In genomic region chr9:935348-935965, GRCh38 we compare ENCODE assay signal across 15 cellular contexts. TPM values are rescaled to one million over a fixed set of nuclear protein-coding genes. Genes with fewer than 3 reads are reported as not detected.
A peak's percentile ranks its signal among the peaks of the same experiment; 100 is the strongest.
DNase-seq lines count a peak whose midpoint lies in the region; ATAC-seq and TF ChIP-seq lines count a peak whose summit lies in the region.
"Had no signal": no experiment of that assay in that cellular context is flagged by ENCODE, and none has a peak within 500 bp of the region (broad histone marks: within the 10 kb centered on the region; RNA-seq: fewer than 3 reads in every experiment).

No MANE protein-coding gene starts in this region.

- POLR2A ChIA-PET in MCF 10A (lab: Yijun Ruan, JAX), result interaction anchor here (1.3 kb wide), 1 partner anchor 12 kb away, joined by 3 read pairs; no protein-coding TSS in a partner anchor
- POLR2A ChIA-PET in CD8-positive, alpha-beta memory T cell (lab: Charles Lee), result no interaction called here

- no peak for ATAC-seq in HG03354 (IDR thresholded peaks at IDR 0.05; ENCODE audit: poor library complexity, severe bottlenecking, unreplicated experiment)
- ATAC-seq: K562, Panc1 had no signal

- H3K36me3 Mint-ChIP-seq in MCF 10A (ENCODE audit: insufficient read depth, unreplicated experiment), result no peaks in the 10 kb centered on the region
- no peaks in the 10 kb centered on the region for H3K36me3 Mint-ChIP-seq in CD8-positive, alpha-beta memory T cell
- H3K36me3 Mint-ChIP-seq: activated naive CD4-positive, alpha-beta T cell treated with anti-CD3 and anti-CD28 coated beads, Interleukin-2, amount 10 ng/mL, durations not matched to agents 7 days and 5 days had no signal

- H3K4me1 Mint-ChIP-seq in MCF 10A (ENCODE audit: insufficient read depth, unreplicated experiment), result no peaks in the 10 kb centered on the region
- H3K4me1 Mint-ChIP-seq in CD8-positive, alpha-beta memory T cell, result no peaks in the 10 kb centered on the region
- H3K4me1 Mint-ChIP-seq: activated B cell treated with CpG ODN at 0.5 μM for 24 hours; activated naive CD4-positive, alpha-beta T cell treated with anti-CD3 and anti-CD28 coated beads, Interleukin-2, amount 10 ng/mL, durations not matched to agents 7 days and 5 days had no signal

- H3K27ac Mint-ChIP-seq in MCF 10A (ENCODE audit: low read depth, unreplicated experiment), result no peak overlapping the region
- H3K27ac Mint-ChIP-seq in CD8-positive, alpha-beta memory T cell, result no peak overlapping the region
- H3K27ac Mint-ChIP-seq: activated B cell treated with CpG ODN at 0.5 μM for 24 hours; activated naive CD4-positive, alpha-beta T cell treated with anti-CD3 and anti-CD28 coated beads, Interleukin-2, amount 10 ng/mL, durations not matched to agents 7 days and 5 days had no signal

- H3K4me3 ChIP-seq in breast epithelium, result no peak overlapping the region
- H3K4me3 ChIP-seq in fibroblast of the aortic adventitia (ENCODE audit: low read depth, low read length), result no peak overlapping the region
- H3K4me3 ChIP-seq in thyroid gland (replicated peaks in 1 of 3), result no peak overlapping the region
- no peak overlapping the region for H3K4me3 ChIP-seq in CD8-positive, alpha-beta memory T cell (ENCODE audit: low read length)
- H3K4me3 ChIP-seq: K562 had no signal

- peaks cover 0 to 18% of the 10 kb centered on the region in 2 donors for H3K27me3 ChIP-seq in breast epithelium
- no peaks in the 10 kb centered on the region for H3K27me3 ChIP-seq in thyroid gland
- peaks cover 9% of the 10 kb centered on the region for H3K27me3 ChIP-seq in CD8-positive, alpha-beta memory T cell (ENCODE audit: insufficient read depth, low read length, poor library complexity, severe bottlenecking)

- peaks cover 55% of the 10 kb centered on the region for H3K27me3 Mint-ChIP-seq in MCF 10A (ENCODE audit: insufficient read depth, unreplicated experiment)
- H3K27me3 Mint-ChIP-seq in CD8-positive, alpha-beta memory T cell, result peaks cover 19 to 63% of the 10 kb centered on the region in 2 donors

- CTCF ChIA-PET in MCF 10A (lab: Yijun Ruan, JAX), result interaction anchor here (0.6 to 1.4 kb wide), 5 partner anchors 8 to 589 kb away, joined by 3 to 4 read pairs (median 3); no protein-coding TSS in a partner anchor
- CTCF ChIA-PET in CD8-positive, alpha-beta memory T cell (lab: Charles Lee), result no interaction called here

- intact Hi-C loops in MCF 10A (cut with micrococcal nuclease) (no loop called here), breast epithelium (cut with DNase I; ENCODE audit: low total_unique reads) (no loop called here), thyroid gland (cut with DNase I) (no loop called here)

- peak overlapping the region; percentile 41 for H3K4me3 Mint-ChIP-seq in MCF 10A (ENCODE audit: unreplicated experiment)
- H3K4me3 Mint-ChIP-seq in CD8-positive, alpha-beta memory T cell, result no peak overlapping the region
- H3K4me3 Mint-ChIP-seq: activated B cell treated with CpG ODN at 0.5 μM for 24 hours; activated naive CD4-positive, alpha-beta T cell treated with anti-CD3 and anti-CD28 coated beads, Interleukin-2, amount 10 ng/mL, durations not matched to agents 7 days and 5 days had no signal

- H3K27ac ChIP-seq in breast epithelium (no peak overlapping the region), thyroid gland (peak overlapping the region in 2 of 3 donors; percentile 60 to 85)
- no peak overlapping the region for H3K27ac ChIP-seq in CD8-positive, alpha-beta memory T cell (ENCODE audit: low read depth, low read length)

- TF ChIP-seq POLR2A in breast epithelium (IDR thresholded peaks at IDR 0.05) (no peak), thyroid gland (IDR thresholded peaks at IDR 0.05) (peak in 1 of 2 donors; percentile 54)

- H3K36me3 ChIP-seq in breast epithelium (no peaks in the 10 kb centered on the region), thyroid gland (no peaks in the 10 kb centered on the region)
- no peaks in the 10 kb centered on the region for H3K36me3 ChIP-seq in CD8-positive, alpha-beta memory T cell (ENCODE audit: insufficient read depth, low read length)

- DNase-seq in MCF 10A (ENCODE audit: unreplicated experiment), result peak; percentile 57
- DNase-seq in breast epithelium (ENCODE audit: low spot score in 2 of 2), result no peak
- peak; percentile 25 to 47 for DNase-seq in NCI-H524 (lab: John Stamatoyannopoulos, UW)
- peak; percentile 4 for DNase-seq in fibroblast of the aortic adventitia (ENCODE audit: low read depth)
- peak; percentile 47 to 54 for DNase-seq in thyroid gland
- DNase-seq in CD8-positive, alpha-beta memory T cell, result no peak
- no peak for DNase-seq in DMS114 treated with DMSO at 0.1 percent for 48 hours (lab: John Stamatoyannopoulos, UW; ENCODE audit: unreplicated experiment)
- DNase-seq: ACHN; activated B cell treated with CpG ODN at 0.5 μM for 24 hours; activated naive CD4-positive, alpha-beta T cell treated with anti-CD3 and anti-CD28 coated beads, Interleukin-2, amount 10 ng/mL, durations not matched to agents 7 days and 5 days; effector CD4-positive, alpha-beta T cell had no signal

- H3K9me3 ChIP-seq in breast epithelium, result no peaks in the 10 kb centered on the region
- no peaks in the 10 kb centered on the region for H3K9me3 ChIP-seq in thyroid gland
- no peaks in the 10 kb centered on the region for H3K9me3 ChIP-seq in CD8-positive, alpha-beta memory T cell (ENCODE audit: low read length)

- WGBS in thyroid gland, 2 donors, result 6 to 37% methylated on average over 9 to 10 of the region's 10 CpGs

- H3K4me1 ChIP-seq in breast epithelium (no peaks in the 10 kb centered on the region), thyroid gland (peaks cover 9 to 12% of the 10 kb centered on the region in 2 donors)
- no peaks in the 10 kb centered on the region for H3K4me1 ChIP-seq in CD8-positive, alpha-beta memory T cell (ENCODE audit: insufficient read depth, low read length)

- TF ChIP-seq CTCF in MCF 10A (IDR thresholded peaks at IDR 0.05; ENCODE audit: unreplicated experiment) (no peak), breast epithelium (IDR thresholded peaks at IDR 0.05) (no peak), fibroblast of the aortic adventitia (IDR thresholded peaks at IDR 0.05; ENCODE audit: insufficient read depth, low read length) (no peak), thyroid gland (IDR thresholded peaks at IDR 0.05) (no peak)

- BruUV-seq in MCF 10A (replicated peaks; lab: Mats Ljungman, UMichigan), result no TSS peak

- no peaks in the 10 kb centered on the region for H3K9me3 Mint-ChIP-seq in MCF 10A (ENCODE audit: unreplicated experiment)
- H3K9me3 Mint-ChIP-seq in CD8-positive, alpha-beta memory T cell, result peaks cover 6 to 15% (median 10%) of the 10 kb centered on the region in 5 donors

RNA-seq across cellular contexts. Expression of gene DMRT3, which starts 41.0 kb away (rescaled TPM):
- total RNA-seq in MCF 10A (2022) (not detected in 2 replicates), breast epithelium (1 to 10 TPM in 1 of 3 donors, under 1 TPM in 2; 0.29 to 1.8 (median 0.33) TPM), fibroblast of the aortic adventitia (ENCODE audit: low replicate concordance) (not detected in 2 replicates), thyroid gland (10 to 100 TPM in 1 of 4 donors, 1 to 10 TPM in 3; 2.5 to 26.1 (median 7.3) TPM)
- total RNA-seq in CD8-positive, alpha-beta memory T cell, result not detected
- polyA plus RNA-seq in CD8-positive, alpha-beta memory T cell, result not detected
- total RNA-seq: activated B cell treated with CpG ODN at 0.5 μM for 24 hours, K562, urinary bladder had no signal
- polyA plus RNA-seq: K562 had no signal

Comparison
In these comparisons a context has a peak if more than half of its experiments do, and no peak if none do; other contexts are left out.
1. DNase-seq: peak in MCF 10A (single experiment), NCI-H524 (2 of 2), fibroblast of the aortic adventitia (single experiment) and thyroid gland (2 of 2); none in breast epithelium (0 of 2), CD8-positive, alpha-beta memory T cell (0 of 5) and DMS114 treated with DMSO at 0.1 percent for 48 hours (single experiment).
2. H3K27ac ChIP-seq: peak in thyroid gland (2 of 3); none in breast epithelium (0 of 2) and CD8-positive, alpha-beta memory T cell (single experiment).